ENCODE assay signal across 16 cellular contexts in genomic region chr3:65915477-65915876, GRCh38.
DNase-seq lines count a peak whose midpoint lies in the region; TF ChIP-seq lines count a peak whose summit lies in the region.
"Had no signal": no experiment of that assay in that cellular context is flagged by ENCODE, and none has a peak within 500 bp of the region (broad histone marks: within the 10 kb centered on the region; RNA-seq: fewer than 3 reads in every experiment).

No MANE protein-coding gene starts in this region.

- TF ChIP-seq CTCF in neural progenitor cell (IDR thresholded peaks at IDR 0.05), result no peak

- H3K36me3 Mint-ChIP-seq in neural progenitor cell, result peaks cover 1% of the 10 kb centered on the region
- H3K36me3 Mint-ChIP-seq: CD14-positive monocyte; CD8-positive, alpha-beta T cell had no signal

- H4K20me1 ChIP-seq in BLaER1 treated with 17β-estradiol and CSF1 and Interleukin-3, amounts not matched to agents 10 nM and 100 nM, result no peaks in the 10 kb centered on the region
- peaks cover 31% of the 10 kb centered on the region for H4K20me1 ChIP-seq in neural progenitor cell (ENCODE audit: low read depth)

- no peak overlapping the region for H3K27ac ChIP-seq in BLaER1 treated with 17β-estradiol and CSF1 and Interleukin-3, amounts not matched to agents 10 nM and 100 nM
- peak overlapping the region; percentile 25 for H3K27ac ChIP-seq in neural progenitor cell
- H3K27ac ChIP-seq in effector memory CD4-positive, alpha-beta T cell (ENCODE audit: insufficient read depth, low read length, poor library complexity, severe bottlenecking), result no peak overlapping the region
- H3K27ac ChIP-seq: A549 had no signal

- H3F3A ChIP-seq in neural progenitor cell (ENCODE audit: low read depth), result peaks cover 24% of the 10 kb centered on the region

- DNase-seq in NCI-H524 treated with DMSO at 0.1 percent for 48 hours (lab: John Stamatoyannopoulos, UW), result peak; percentile 11
- DNase-seq in glomerular endothelial cell (ENCODE audit: extremely low read depth, low read depth, low spot score), result peak; percentile 33
- no peak for DNase-seq in neural progenitor cell (ENCODE audit: low spot score)
- no peak for DNase-seq in effector memory CD4-positive, alpha-beta T cell
- DNase-seq in activated CD4-positive, alpha-beta T cell treated with anti-CD3 and anti-CD28 coated beads, Interleukin-2, amount 50 U/mL, for 1 hour, result no peak
- DNase-seq in GM19240 (ENCODE audit: insufficient read length, low spot score), result no peak
- DNase-seq: BE2C; Caco-2; CD8-positive, alpha-beta T cell; DMS79; GOT3; H9 had no signal

- no peaks in the 10 kb centered on the region for H3K27me3 Mint-ChIP-seq in neural progenitor cell (ENCODE audit: insufficient read depth, low read depth)

- 0 out of 22 replicates have a peak overlapping the region, but pooled peaks of 1 of the 11 experiments have one; percentile 3 for H3K9ac ChIP-seq in BLaER1 treated with 17β-estradiol and CSF1 and Interleukin-3, amounts not matched to agents 10 nM and 100 nM
- no peak overlapping the region for H3K9ac ChIP-seq in neural progenitor cell

- H3K4me2 ChIP-seq in BLaER1 treated with 17β-estradiol and CSF1 and Interleukin-3, amounts not matched to agents 10 nM and 100 nM, result peak overlapping the region in 9 of 11 experiments; percentile 5 to 40 (median 29); a peak in 7 of 22 replicates
- H3K4me2 ChIP-seq in neural progenitor cell, result no peak overlapping the region
- H3K4me2 ChIP-seq: A549 had no signal

- peaks cover 3 to 8% (median 6%) of the 10 kb centered on the region in 10 experiments; a peak in 14 of 20 replicates for H3K4me1 ChIP-seq in BLaER1 treated with 17β-estradiol and CSF1 and Interleukin-3, amounts not matched to agents 10 nM and 100 nM
- peaks cover 32% of the 10 kb centered on the region for H3K4me1 ChIP-seq in neural progenitor cell
- no peaks in the 10 kb centered on the region for H3K4me1 ChIP-seq in effector memory CD4-positive, alpha-beta T cell (ENCODE audit: control insufficient read depth, insufficient read depth, low read length, poor library complexity, severe bottlenecking)
- H3K4me1 ChIP-seq: A549, BE2C, Caco-2 had no signal

- peaks cover 12% of the 10 kb centered on the region for H3K4me1 Mint-ChIP-seq in neural progenitor cell
- H3K4me1 Mint-ChIP-seq: CD14-positive monocyte had no signal

- no peaks in the 10 kb centered on the region for H3K27me3 ChIP-seq in BLaER1 treated with 17β-estradiol and CSF1 and Interleukin-3, amounts not matched to agents 10 nM and 100 nM
- no peaks in the 10 kb centered on the region for H3K27me3 ChIP-seq in neural progenitor cell
- no peaks in the 10 kb centered on the region for H3K27me3 ChIP-seq in effector memory CD4-positive, alpha-beta T cell (replicated peaks; ENCODE audit: control insufficient read depth, insufficient read depth, low read length, poor library complexity, severe bottlenecking)
- H3K27me3 ChIP-seq: BE2C had no signal

- H3K9me3 Mint-ChIP-seq in neural progenitor cell, result peaks cover 15% of the 10 kb centered on the region

- no peak overlapping the region for H3K4me3 Mint-ChIP-seq in neural progenitor cell
- H3K4me3 Mint-ChIP-seq: CD14-positive monocyte; CD8-positive, alpha-beta T cell; H9 had no signal

- no peaks in the 10 kb centered on the region for H3K36me3 ChIP-seq in BLaER1 treated with 17β-estradiol and CSF1 and Interleukin-3, amounts not matched to agents 10 nM and 100 nM
- H3K36me3 ChIP-seq in neural progenitor cell, result no peaks in the 10 kb centered on the region
- H3K36me3 ChIP-seq in effector memory CD4-positive, alpha-beta T cell (ENCODE audit: control insufficient read depth, insufficient read depth, low read length), result no peaks in the 10 kb centered on the region
- H3K36me3 ChIP-seq: BE2C had no signal

- H3K4me3 ChIP-seq in BLaER1 treated with 17β-estradiol and CSF1 and Interleukin-3, amounts not matched to agents 10 nM and 100 nM, result no peak overlapping the region
- no peak overlapping the region for H3K4me3 ChIP-seq in neural progenitor cell
- H3K4me3 ChIP-seq in effector memory CD4-positive, alpha-beta T cell (ENCODE audit: insufficient read depth, low read depth, low read length, poor library complexity, severe bottlenecking), result no peak overlapping the region
- H3K4me3 ChIP-seq: A549, GM12878 had no signal

- no peak overlapping the region for H3K27ac Mint-ChIP-seq in neural progenitor cell
- H3K27ac Mint-ChIP-seq: CD14-positive monocyte; CD8-positive, alpha-beta T cell had no signal

- H3K9me3 ChIP-seq in BLaER1 treated with 17β-estradiol and CSF1 and Interleukin-3, amounts not matched to agents 10 nM and 100 nM (replicated peaks in 1 of 11), result peaks cover 21 to 33% (median 27%) of the 10 kb centered on the region in 11 experiments
- no peaks in the 10 kb centered on the region for H3K9me3 ChIP-seq in neural progenitor cell (ENCODE audit: low read depth)
- H3K9me3 ChIP-seq in effector memory CD4-positive, alpha-beta T cell (ENCODE audit: control insufficient read depth, low read length), result no peaks in the 10 kb centered on the region
- H3K9me3 ChIP-seq: A549, BE2C, Caco-2 had no signal

- no peak overlapping the region for H2AFZ ChIP-seq in neural progenitor cell (replicated peaks)

- H3K79me2 ChIP-seq in neural progenitor cell (ENCODE audit: low read depth), result peaks cover 52% of the 10 kb centered on the region

Comparison
In these comparisons a context has a peak if more than half of its experiments do, and no peak if none do; other contexts are left out.
1. DNase-seq: peak in NCI-H524 treated with DMSO at 0.1 percent for 48 hours (single experiment) and glomerular endothelial cell (single experiment); none in neural progenitor cell (single experiment), effector memory CD4-positive, alpha-beta T cell (0 of 3), activated CD4-positive, alpha-beta T cell treated with anti-CD3 and anti-CD28 coated beads, Interleukin-2, amount 50 U/mL, for 1 hour (single experiment) and GM19240 (single experiment).